Comparison of ENCODE assay signal across 8 cellular contexts in the genomic region with DNA sequence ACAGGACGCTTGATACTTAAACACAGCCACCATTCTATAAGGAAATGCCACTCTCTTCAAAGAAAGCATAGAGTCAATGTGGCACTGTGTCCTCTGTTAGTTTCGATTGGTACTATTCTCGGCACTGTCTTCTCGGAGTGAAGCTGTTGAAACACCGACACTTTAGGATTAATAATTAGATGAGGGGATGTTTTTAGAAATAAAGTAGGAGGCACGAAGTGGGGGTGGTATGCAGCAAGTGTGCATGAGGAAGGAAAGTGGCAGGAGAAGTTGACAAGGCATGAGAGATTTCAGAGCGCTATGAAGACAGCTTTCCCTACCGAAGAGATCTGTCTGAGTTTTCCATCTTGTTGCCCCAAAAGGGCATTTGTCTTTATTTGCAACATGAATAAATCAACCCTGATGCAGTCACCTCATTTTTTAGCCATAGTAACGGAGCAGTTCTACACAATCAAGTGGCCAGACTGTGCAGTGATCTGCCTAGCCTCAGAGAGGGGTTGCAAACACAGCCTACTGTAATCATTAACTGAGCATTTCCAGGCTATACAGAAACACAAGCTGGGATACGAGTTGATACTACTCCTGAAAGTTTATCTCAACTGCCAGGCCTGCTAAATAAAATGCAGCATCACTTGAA. TPM values are rescaled to one million over a fixed set of nuclear protein-coding genes. Genes with fewer than 3 reads are reported as not detected.
A peak's percentile ranks its signal among the peaks of the same experiment; 100 is the strongest.
DNase-seq lines count a peak whose midpoint lies in the region; ATAC-seq, FAIRE-seq and TF ChIP-seq lines count a peak whose summit lies in the region.

No MANE protein-coding gene starts in this region.

- peak overlapping the region; percentile 58 for H3K4me3 ChIP-seq in coronary artery
- peak overlapping the region; percentile 9 to 20 for H3K4me3 ChIP-seq in neutrophil (ENCODE audit: low read depth in 1 of 2, low read length in 1 of 2)

- peak; percentile 39 for ATAC-seq in GM18498 (IDR thresholded peaks at IDR 0.05; ENCODE audit: unreplicated experiment)
- peak; percentile 31 for ATAC-seq in HG03520 (IDR thresholded peaks at IDR 0.05; ENCODE audit: unreplicated experiment)
- ATAC-seq in HG03025 (IDR thresholded peaks at IDR 0.05; ENCODE audit: low FRiP score, unreplicated experiment): no peak
- no peak for ATAC-seq in foreskin keratinocyte

- DNase-seq in coronary artery (ENCODE audit: low spot score): no peak
- DNase-seq in urothelium cell line (ENCODE audit: low spot score): no peak
- DNase-seq in DMS79 (lab: John Stamatoyannopoulos, UW): no peak
- no peak for DNase-seq in foreskin keratinocyte

- H3K27me3 ChIP-seq in neutrophil (no peaks in the 10 kb centered on the region), foreskin keratinocyte (no peaks in the 10 kb centered on the region)

- FAIRE-seq in urothelium cell line (lab: Jason Lieb, UNC): no peak

- TF ChIP-seq CTCF in coronary artery (IDR thresholded peaks at IDR 0.05): no peak
- TF ChIP-seq CTCF in neutrophil (IDR thresholded peaks at IDR 0.05): no peak
- no peak for TF ChIP-seq CTCF in foreskin keratinocyte (conservative IDR thresholded peaks at IDR 0.05)

- H3K9me3 ChIP-seq in neutrophil: no peaks in the 10 kb centered on the region

- H3K4me1 ChIP-seq in neutrophil (ENCODE audit: control insufficient read depth in 1 of 2, insufficient read depth in 1 of 2, low read depth in 1 of 2, low read length in 1 of 2): peaks cover 31 to 47% of the 10 kb centered on the region in 2 experiments
- no peaks in the 10 kb centered on the region for H3K4me1 ChIP-seq in foreskin keratinocyte

- no peaks in the 10 kb centered on the region for H3K36me3 ChIP-seq in neutrophil

- H3K27ac ChIP-seq in coronary artery (peak overlapping the region in 1 of 2 donors; percentile 41), neutrophil (peak overlapping the region; percentile 73), foreskin keratinocyte (no peak overlapping the region)

RNA-seq across cellular contexts. Expression of a gene that starts 8.3 kb away (rescaled TPM):
- total RNA-seq in foreskin keratinocyte: not detected in 2 replicates
- polyA plus RNA-seq in foreskin keratinocyte: not detected in 2 replicates

Comparison
In these comparisons a context has a peak if more than half of its experiments do, and no peak if none do; other contexts are left out.
1. ATAC-seq: peak in GM18498 (single experiment) and HG03520 (single experiment); none in HG03025 (single experiment) and foreskin keratinocyte (single experiment).